In the genomic region with DNA sequence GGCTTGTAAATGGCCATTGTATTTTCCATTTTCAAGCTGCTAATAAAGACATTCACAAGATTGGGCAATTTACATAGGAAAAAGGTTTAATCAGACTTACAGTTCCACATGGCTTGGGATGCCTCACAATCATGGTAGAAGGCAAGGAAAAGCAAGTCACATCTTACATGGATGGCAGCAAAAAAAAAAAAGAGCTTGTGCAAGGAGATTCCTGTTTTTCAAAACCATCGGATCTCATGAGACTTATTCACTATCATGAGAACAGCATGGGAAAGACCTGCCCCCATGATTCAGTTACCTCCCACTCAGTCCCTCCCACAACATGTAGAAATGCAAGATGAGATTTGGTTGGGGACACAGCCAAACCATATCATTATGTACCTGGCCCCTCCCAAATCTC, we compare ENCODE assay signal across 33 cellular contexts.
"Had no signal": no experiment of that assay in that cellular context is flagged by ENCODE, and none has a peak within 500 bp of the region (broad histone marks: within the 10 kb centered on the region; RNA-seq: fewer than 3 reads in every experiment).

No MANE protein-coding gene starts in this region.

- H3K9ac ChIP-seq: SK-N-SH had no signal

- H3K9me3 ChIP-seq: adrenal gland had no signal

- H3K27me3 Mint-ChIP-seq: activated CD4-positive, alpha-beta T cell treated with anti-CD3 and anti-CD28 coated beads, Interleukin-2, amount 10 ng/mL, durations not matched to agents 7 days and 5 days; activated naive CD4-positive, alpha-beta T cell treated with anti-CD3 and anti-CD28 coated beads, Interleukin-2, amount 50 U/mL, for 24 hours; activated naive CD8-positive, alpha-beta T cell treated with anti-CD3 and anti-CD28 coated beads, Interleukin-2, amount 10 ng/mL, durations not matched to agents 7 days and 5 days; activated T-cell treated with anti-CD3 and anti-CD28 coated beads, Interleukin-2, amount 50 U/mL, for 24 hours had no signal

- ATAC-seq: activated CD8-positive, alpha-beta T cell treated with anti-CD3 and anti-CD28 coated beads, Interleukin-2, amount 10 ng/mL, durations not matched to agents 7 days and 5 days; PC-3 had no signal

- H3K4me3 Mint-ChIP-seq: activated CD4-positive, alpha-beta T cell treated with anti-CD3 and anti-CD28 coated beads, Interleukin-2, amount 10 ng/mL, durations not matched to agents 7 days and 5 days; activated CD8-positive, alpha-beta T cell treated with anti-CD3 and anti-CD28 coated beads, Interleukin-2, amount 10 ng/mL, durations not matched to agents 7 days and 5 days; activated naive CD4-positive, alpha-beta T cell treated with anti-CD3 and anti-CD28 coated beads, Interleukin-2, amount 50 U/mL, for 24 hours; activated naive CD8-positive, alpha-beta T cell treated with anti-CD3 and anti-CD28 coated beads, Interleukin-2, amount 10 ng/mL, durations not matched to agents 7 days and 5 days; activated T-cell treated with anti-CD3 and anti-CD28 coated beads, Interleukin-2, amount 50 U/mL, for 24 hours; T-helper 1 cell treated with Interleukin-12 subunit alpha and Interleukin-12 subunit beta and Interleukin-4 antibody, amounts not matched to agents 30 μg/mL and 1 μg/mL, for 36 hours; T-helper 2 cell treated with Interferon-gamma antibody and Interleukin-4, amounts not matched to agents 5 μg/mL and 100 μg/mL, for 36 hours had no signal

- H3K4me1 Mint-ChIP-seq: activated CD4-positive, alpha-beta T cell treated with anti-CD3 and anti-CD28 coated beads, Interleukin-2, amount 10 ng/mL, durations not matched to agents 7 days and 5 days; activated naive CD8-positive, alpha-beta T cell treated with anti-CD3 and anti-CD28 coated beads, Interleukin-2, amount 10 ng/mL, durations not matched to agents 7 days and 5 days had no signal

- H3K27ac ChIP-seq: adrenal gland, Peyer's patch, SJSA1 had no signal

- DNase-seq: activated CD4-positive, alpha-beta T cell treated with anti-CD3 and anti-CD28 coated beads, Interleukin-2, amount 10 ng/mL, durations not matched to agents 7 days and 5 days; activated CD4-positive, alpha-beta T cell treated with anti-CD3 and anti-CD28 coated beads, Interleukin-2, amount 50 U/mL, for 48 hours; activated CD8-positive, alpha-beta T cell treated with anti-CD3 and anti-CD28 coated beads, Interleukin-2, amount 10 ng/mL, durations not matched to agents 7 days and 5 days; activated gamma-delta T cell; activated naive CD4-positive, alpha-beta T cell treated with Interleukin-2 at 50 U/mL for 16 hours; activated naive CD8-positive, alpha-beta T cell treated with anti-CD3 and anti-CD28 coated beads, Interleukin-2, amount 10 ng/mL, durations not matched to agents 7 days and 5 days; activated T-cell treated with anti-CD3 and anti-CD28 coated beads, Interleukin-2, amount 50 U/mL, for 24 hours; adrenal gland; anterior cingulate cortex; Kasumi-1; KG1; MG63; NCI-H1048; NCI-H1105 treated with DMSO at 0.1 percent for 48 hours; NCI-H1436; NCI-H1694; NCI-H1930; NCI-H2081 treated with DMSO at 0.1 percent for 48 hours; NCI-H345; NCI-H524 treated with DMSO at 0.1 percent for 48 hours; NK-92 treated with Interleukin-12 subunit alpha and Interleukin-12 subunit beta, amount 100 ng/mL, for 24 hours; PC-3; Peyer's patch; RPMI8226; SHP77 treated with DMSO at 0.1 percent for 48 hours; SK-N-SH had no signal

- H3K4me2 ChIP-seq: SK-N-SH had no signal

- H3K27me3 ChIP-seq: adrenal gland, breast epithelium, MG63, Peyer's patch, SJSA1 had no signal

- FAIRE-seq: TTC549 had no signal

- H3K36me3 ChIP-seq: adrenal gland, breast epithelium, Peyer's patch had no signal

- H3K4me3 ChIP-seq: adrenal gland, breast epithelium, MG63, Peyer's patch, SJSA1 had no signal

- H3K4me1 ChIP-seq: Peyer's patch, SJSA1 had no signal

- H3K27ac Mint-ChIP-seq: activated CD4-positive, alpha-beta T cell treated with anti-CD3 and anti-CD28 coated beads, Interleukin-2, amount 10 ng/mL, durations not matched to agents 7 days and 5 days; activated CD8-positive, alpha-beta T cell treated with anti-CD3 and anti-CD28 coated beads, Interleukin-2, amount 10 ng/mL, durations not matched to agents 7 days and 5 days; activated naive CD4-positive, alpha-beta T cell treated with anti-CD3 and anti-CD28 coated beads, Interleukin-2, amount 50 U/mL, for 24 hours; activated naive CD8-positive, alpha-beta T cell treated with anti-CD3 and anti-CD28 coated beads, Interleukin-2, amount 10 ng/mL, durations not matched to agents 7 days and 5 days; activated T-cell treated with anti-CD3 and anti-CD28 coated beads, Interleukin-2, amount 50 U/mL, for 24 hours; activated T-helper 2 cell treated with anti-CD3 and anti-CD28 coated beads, Interferon-gamma antibody, Interleukin-2, Interleukin-4, amounts not matched to agents 10 μg/mL and 5 μg/mL and 100 μg/mL, durations not matched to agents 14 hours and 24 hours and 36 hours; T-helper 1 cell treated with Interleukin-12 subunit alpha and Interleukin-12 subunit beta and Interleukin-4 antibody, amounts not matched to agents 30 μg/mL and 1 μg/mL, for 36 hours; T-helper 2 cell treated with Interferon-gamma antibody and Interleukin-4, amounts not matched to agents 5 μg/mL and 100 μg/mL, for 36 hours had no signal
